Comparison of ENCODE assay signal across 2 cellular contexts in the genomic region with DNA sequence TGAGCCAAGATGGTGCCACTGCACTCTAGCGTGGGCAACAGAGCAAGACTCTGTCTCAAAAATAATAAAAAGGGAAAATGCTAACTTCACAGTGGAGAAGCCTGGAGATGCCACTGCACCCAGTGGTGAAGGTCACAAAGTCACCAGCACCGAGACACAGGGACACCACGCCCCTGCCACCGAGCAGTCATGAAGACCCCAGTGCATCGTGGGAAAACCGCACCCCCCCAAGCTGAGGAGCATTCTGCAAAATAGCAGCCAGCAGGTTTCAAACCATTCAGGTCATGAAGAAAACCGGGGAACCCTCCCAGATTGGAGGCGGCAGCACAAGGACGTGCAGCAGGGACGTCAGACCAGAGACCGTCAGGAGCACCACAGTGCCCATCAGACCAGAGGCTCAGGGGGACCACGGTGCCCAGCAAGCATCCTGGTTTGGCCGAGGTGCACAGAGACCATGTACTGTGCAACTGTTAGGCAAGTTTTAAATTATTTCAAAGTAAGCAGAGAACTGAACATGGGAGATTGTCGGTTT.
A peak's percentile ranks its signal among the peaks of the same experiment; 100 is the strongest.
TF ChIP-seq lines count a peak whose summit lies in the region.

No MANE protein-coding gene starts in this region.

TF ChIP-seq in GM12891, 5 proteins besides CTCF, POLR2A, EP300 and RAD21:
- 0 out of 2 replicates have a peak, but pooled peaks have one; percentile 11 for TF ChIP-seq POU2F2 (IDR thresholded peaks at IDR 0.05; ENCODE audit: low read depth, low read length)
- TF ChIP-seq PAX5 (IDR thresholded peaks at IDR 0.05; ENCODE audit: insufficient read depth, low read length, severe bottlenecking): no peak

TF ChIP-seq in HepG2, 621 proteins besides CTCF, POLR2A, EP300 and RAD21:
- TF ChIP-seq, protein P1, sequence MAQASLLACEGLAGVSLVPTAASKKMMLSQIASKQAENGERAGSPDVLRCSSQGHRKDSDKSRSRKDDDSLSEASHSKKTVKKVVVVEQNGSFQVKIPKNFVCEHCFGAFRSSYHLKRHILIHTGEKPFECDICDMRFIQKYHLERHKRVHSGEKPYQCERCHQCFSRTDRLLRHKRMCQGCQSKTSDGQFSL (CRISPR knock-in tag; IDR thresholded peaks at IDR 0.05): peak; percentile 54; the same call in 1 of the 2 replicates
- no peak for TF ChIP-seq ZSCAN9 (CRISPR knock-in tag; IDR thresholded peaks at IDR 0.05; ENCODE audit: borderline replicate concordance)
- no peak for TF ChIP-seq NCOA2 (CRISPR knock-in tag; IDR thresholded peaks at IDR 0.05)
- TF ChIP-seq SIN3B (IDR thresholded peaks at IDR 0.05; ENCODE audit: low read length): no peak
- TF ChIP-seq ESRRA (CRISPR knock-in tag; IDR thresholded peaks at IDR 0.05; ENCODE audit: low read depth): no peak
- peak; percentile 60 for TF ChIP-seq AGO2 (optimal IDR thresholded peaks at IDR 0.05; ENCODE audit: low read depth, low read length)
- peak; percentile 18; the same call in 1 of the 2 replicates for TF ChIP-seq ZNF768 (CRISPR knock-in tag; IDR thresholded peaks at IDR 0.05)
- peak; percentile 76 for TF ChIP-seq ZNF143 (CRISPR knock-in tag; IDR thresholded peaks at IDR 0.05)
- TF ChIP-seq, protein P2, sequence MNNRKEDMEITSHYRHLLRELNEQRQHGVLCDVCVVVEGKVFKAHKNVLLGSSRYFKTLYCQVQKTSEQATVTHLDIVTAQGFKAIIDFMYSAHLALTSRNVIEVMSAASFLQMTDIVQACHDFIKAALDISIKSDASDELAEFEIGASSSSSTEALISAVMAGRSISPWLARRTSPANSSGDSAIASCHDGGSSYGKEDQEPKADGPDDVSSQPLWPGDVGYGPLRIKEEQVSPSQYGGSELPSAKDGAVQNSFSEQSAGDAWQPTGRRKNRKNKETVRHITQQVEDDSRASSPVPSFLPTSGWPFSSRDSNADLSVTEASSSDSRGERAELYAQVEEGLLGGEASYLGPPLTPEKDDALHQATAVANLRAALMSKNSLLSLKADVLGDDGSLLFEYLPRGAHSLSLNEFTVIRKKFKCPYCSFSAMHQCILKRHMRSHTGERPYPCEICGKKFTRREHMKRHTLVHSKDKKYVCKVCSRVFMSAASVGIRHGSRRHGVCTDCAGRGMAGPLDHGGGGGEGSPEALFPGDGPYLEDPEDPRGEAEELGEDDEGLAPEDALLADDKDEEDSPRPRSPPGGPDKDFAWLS (CRISPR knock-in tag; IDR thresholded peaks at IDR 0.05; ENCODE audit: borderline replicate concordance): no peak
- no peak for TF ChIP-seq ZNF83 (CRISPR knock-in tag; IDR thresholded peaks at IDR 0.05; ENCODE audit: borderline replicate concordance)
- peak; percentile 64 for TF ChIP-seq RBM22 (optimal IDR thresholded peaks at IDR 0.05; ENCODE audit: low read length)
- TF ChIP-seq NCOR1 (IDR thresholded peaks at IDR 0.05; ENCODE audit: borderline replicate concordance, low read length): no peak
- TF ChIP-seq ZNF496 (CRISPR knock-in tag; IDR thresholded peaks at IDR 0.05; ENCODE audit: insufficient replicate concordance): no peak
- TF ChIP-seq SKI (IDR thresholded peaks at IDR 0.05; ENCODE audit: partially characterized antibody): no peak
- peak; percentile 35 for TF ChIP-seq POLR2G (IDR thresholded peaks at IDR 0.05; ENCODE audit: low read depth, low read length)
